Comparison of ENCODE assay signal across 24 cellular contexts in genomic region chr5:92470770-92471169, GRCh38.
A peak's percentile ranks its signal among the peaks of the same experiment; 100 is the strongest.
DNase-seq lines count a peak whose midpoint lies in the region; ATAC-seq and TF ChIP-seq lines count a peak whose summit lies in the region.
"Had no signal": no experiment of that assay in that cellular context is flagged by ENCODE, and none has a peak within 500 bp of the region (broad histone marks: within the 10 kb centered on the region; RNA-seq: fewer than 3 reads in every experiment).

No MANE protein-coding gene starts in this region.

- no peak for TF ChIP-seq POLR2A in gastrocnemius medialis (IDR thresholded peaks at IDR 0.05)

- no peak overlapping the region for H2AFZ ChIP-seq in KMS-11 (ENCODE audit: low read depth)

- no peak overlapping the region for H3K4me2 ChIP-seq in KMS-11
- H3K4me2 ChIP-seq: BLaER1 treated with 17β-estradiol and CSF1 and Interleukin-3, amounts not matched to agents 10 nM and 100 nM had no signal

- H3K27me3 ChIP-seq in KMS-11 (ENCODE audit: insufficient read depth, low read depth) (no peaks in the 10 kb centered on the region), MG63 (no peaks in the 10 kb centered on the region), gastrocnemius medialis (no peaks in the 10 kb centered on the region)
- H3K27me3 ChIP-seq: BLaER1 treated with 17β-estradiol and CSF1 and Interleukin-3, amounts not matched to agents 10 nM and 100 nM; testis; vagina had no signal

- DNase-seq in GM12865 (ENCODE audit: low read depth) = no peak
- DNase-seq in choroid plexus epithelial cell (ENCODE audit: low read depth) = no peak
- no peak for DNase-seq in MG63
- DNase-seq in gastrocnemius medialis = no peak
- DNase-seq in hippocampal formation (lab: John Stamatoyannopoulos, UW) = no peak
- DNase-seq: activated CD8-positive, alpha-beta T cell treated with anti-CD3 and anti-CD28 coated beads, Interleukin-2, amount 10 ng/mL, durations not matched to agents 7 days and 5 days; activated naive CD4-positive, alpha-beta T cell treated with Interleukin-2 at 50 U/mL for 16 hours; activated T-cell treated with anti-CD3 and anti-CD28 coated beads, Interleukin-2, amount 50 U/mL, for 4 hours; amygdala; caudate nucleus; GF-D8; NCI-H1105 treated with DMSO at 0.1 percent for 48 hours; NCI-H2107; NCI-H510A; stimulated activated CD4-positive, alpha-beta T cell treated with anti-CD3 and anti-CD28 coated beads, Interleukin-2, amount 100 ng/mL, for 24 hours; stimulated activated naive B cell treated with anti-CD40 and anti-IgM and Interleukin-4, amounts not matched to agents 10 μg/mL and 1 μg/mL and 100 μg/mL, for 72 hours; testis had no signal

- H3K4me3 ChIP-seq in GM12865 (ENCODE audit: low read depth, low read length) (no peak overlapping the region), KMS-11 (IDR thresholded peaks at IDR 0.05; ENCODE audit: insufficient read depth, low read depth, low read length) (no peak overlapping the region), choroid plexus epithelial cell (ENCODE audit: low read depth, low read length) (no peak overlapping the region), MG63 (no peak overlapping the region), gastrocnemius medialis (no peak overlapping the region)
- H3K4me3 ChIP-seq: BLaER1 treated with 17β-estradiol and CSF1 and Interleukin-3, amounts not matched to agents 10 nM and 100 nM; prostate gland; skin epidermis; testis; vagina had no signal

- TF ChIP-seq CTCF in 22Rv1 (IDR thresholded peaks at IDR 0.05) = peak; percentile 38
- peak; percentile 46 for TF ChIP-seq CTCF in GM12865 (IDR thresholded peaks at IDR 0.05; ENCODE audit: insufficient read depth, low read depth, low read length, missing control alignments)
- peak; percentile 40 for TF ChIP-seq CTCF in KMS-11 (conservative IDR thresholded peaks at IDR 0.05; ENCODE audit: low read depth, low read length)
- TF ChIP-seq CTCF in choroid plexus epithelial cell (conservative IDR thresholded peaks at IDR 0.05; ENCODE audit: low read depth, low read length) = peak; percentile 7
- TF ChIP-seq CTCF in gastrocnemius medialis (IDR thresholded peaks at IDR 0.05 in 4 of 5, conservative IDR thresholded peaks at IDR 0.05 in 1 of 5) = no peak

- in situ Hi-C loops in gastrocnemius medialis (cut with MboI; ENCODE audit: low sequenced_read_pairs in 4 of 4) = no loop called here

- H3K4me1 ChIP-seq in KMS-11 (ENCODE audit: low read depth, poor library complexity, severe bottlenecking) (no peaks in the 10 kb centered on the region), gastrocnemius medialis (no peaks in the 10 kb centered on the region)
- H3K4me1 ChIP-seq: BLaER1 treated with 17β-estradiol and CSF1 and Interleukin-3, amounts not matched to agents 10 nM and 100 nM; prostate gland; testis; vagina had no signal

- H3K27ac ChIP-seq in 22Rv1 (no peak overlapping the region), KMS-11 (no peak overlapping the region), gastrocnemius medialis (no peak overlapping the region)
- H3K27ac ChIP-seq: BLaER1 treated with 17β-estradiol and CSF1 and Interleukin-3, amounts not matched to agents 10 nM and 100 nM; prostate gland; skin epidermis; testis; vagina had no signal

- H3K9me3 ChIP-seq in MG63 = peaks cover 12% of the 10 kb centered on the region
- no peaks in the 10 kb centered on the region for H3K9me3 ChIP-seq in gastrocnemius medialis
- H3K9me3 ChIP-seq: prostate gland, testis, vagina had no signal

- no peaks in the 10 kb centered on the region for H4K20me1 ChIP-seq in KMS-11 (ENCODE audit: insufficient read depth)
- H4K20me1 ChIP-seq: BLaER1 treated with 17β-estradiol and CSF1 and Interleukin-3, amounts not matched to agents 10 nM and 100 nM had no signal

- no peaks in the 10 kb centered on the region for H3K79me2 ChIP-seq in KMS-11 (ENCODE audit: insufficient read depth, low read depth)

- H3K36me3 ChIP-seq in KMS-11 (ENCODE audit: insufficient read depth) (no peaks in the 10 kb centered on the region), MG63 (no peaks in the 10 kb centered on the region), gastrocnemius medialis (no peaks in the 10 kb centered on the region)
- H3K36me3 ChIP-seq: BLaER1 treated with 17β-estradiol and CSF1 and Interleukin-3, amounts not matched to agents 10 nM and 100 nM; prostate gland; vagina had no signal

- ATAC-seq in gastrocnemius medialis = no peak
- ATAC-seq in HG02571 (IDR thresholded peaks at IDR 0.05; ENCODE audit: unreplicated experiment) = no peak
- ATAC-seq: activated CD8-positive, alpha-beta T cell treated with anti-CD3 and anti-CD28 coated beads, Interleukin-2, amount 10 ng/mL, durations not matched to agents 7 days and 5 days; activated T-cell treated with anti-CD3 and anti-CD28 coated beads, Interleukin-2, amount 50 U/mL, for 4 hours; stimulated activated naive B cell treated with anti-CD40 and anti-IgM and Interleukin-4, amounts not matched to agents 10 μg/mL and 1 μg/mL and 100 μg/mL, for 72 hours had no signal

- no peak overlapping the region for H3K9ac ChIP-seq in KMS-11
- H3K9ac ChIP-seq: BLaER1 treated with 17β-estradiol and CSF1 and Interleukin-3, amounts not matched to agents 10 nM and 100 nM had no signal

- intact Hi-C loops in gastrocnemius medialis (cut with DNase I; ENCODE audit: low total_unique reads) = no loop called here

Comparison
In these comparisons a context has a peak if more than half of its experiments do, and no peak if none do; other contexts are left out.
1. CTCF ChIP-seq: peak in 22Rv1 (single experiment), GM12865 (single experiment), KMS-11 (single experiment) and choroid plexus epithelial cell (single experiment); none in gastrocnemius medialis (0 of 5).